11 cellular contexts compared by ENCODE assay signal in the genomic region with DNA sequence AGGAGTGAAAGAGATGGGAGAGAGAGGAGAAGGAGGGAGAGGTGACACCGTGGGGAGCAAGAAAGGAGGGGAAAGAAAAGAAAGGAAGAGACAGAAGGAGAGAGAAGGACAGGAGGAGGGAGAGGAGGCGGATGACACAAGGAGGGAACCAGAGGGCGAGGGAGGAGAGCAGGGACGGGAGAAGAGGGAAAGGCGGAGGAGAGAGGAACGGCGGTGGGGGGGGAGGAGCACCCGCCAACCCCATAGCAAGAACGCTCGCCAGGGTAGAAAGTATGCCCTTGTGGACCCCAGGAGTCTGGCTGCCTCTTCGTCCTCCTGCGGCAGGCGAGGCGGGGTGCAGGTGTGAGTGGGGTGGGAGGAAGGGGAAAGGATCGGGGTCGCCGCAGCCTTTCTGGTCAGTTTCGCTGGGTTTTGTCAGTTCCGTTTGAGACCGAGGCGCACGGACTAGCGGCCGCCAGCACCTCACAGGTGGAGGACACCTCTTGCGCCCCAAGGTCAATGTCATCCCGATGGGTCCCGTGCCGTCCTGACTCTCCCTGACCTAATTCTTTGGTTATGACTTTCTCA. TPM values are rescaled to one million over a fixed set of nuclear protein-coding genes. Genes with fewer than 3 reads are reported as not detected.
DNase-seq lines count a peak whose midpoint lies in the region; ATAC-seq and TF ChIP-seq lines count a peak whose summit lies in the region.
"Had no signal": no experiment of that assay in that cellular context is flagged by ENCODE, and none has a peak within 500 bp of the region (broad histone marks: within the 10 kb centered on the region; RNA-seq: fewer than 3 reads in every experiment).

No MANE protein-coding gene starts in this region.

- POLR2A ChIA-PET in HEK293T (lab: Yijun Ruan, JAX), result no interaction called here

- no peaks in the 10 kb centered on the region for H3K9me3 Mint-ChIP-seq in chondrocyte (ENCODE audit: low read depth)

- H3K36me3 ChIP-seq in BLaER1, result no peaks in the 10 kb centered on the region
- no peaks in the 10 kb centered on the region for H3K36me3 ChIP-seq in iPS-15b (ENCODE audit: control insufficient read depth, insufficient read depth, low read length)

- no peak overlapping the region for H3K27ac Mint-ChIP-seq in chondrocyte (ENCODE audit: unreplicated experiment)

- peaks cover 72% of the 10 kb centered on the region for H4K20me1 ChIP-seq in BLaER1

- no peak for ATAC-seq in esophagus mucosa

- peak overlapping the region; percentile 37 for H3K4me2 ChIP-seq in BLaER1

- TF ChIP-seq CTCF in chondrocyte (IDR thresholded peaks at IDR 0.05), result no peak

- H3K4me1 ChIP-seq in BLaER1, result peaks cover 23% of the 10 kb centered on the region; the same call in 1 of the 2 replicates
- H3K4me1 ChIP-seq in iPS-15b (ENCODE audit: control insufficient read depth, insufficient read depth, low read length), result peaks cover 17% of the 10 kb centered on the region

- H3K27me3 ChIP-seq in BLaER1 (peaks cover 85% of the 10 kb centered on the region), iPS-15b (ENCODE audit: control insufficient read depth, insufficient read depth, low read length) (peaks cover 76% of the 10 kb centered on the region)

- CTCF ChIA-PET in HEK293T (lab: Yijun Ruan, JAX), result no interaction called here

- peaks cover 9% of the 10 kb centered on the region for H3K4me1 Mint-ChIP-seq in chondrocyte (ENCODE audit: low read depth)

- H3K4me3 ChIP-seq in BLaER1 (no peak overlapping the region), iPS-15b (ENCODE audit: low read depth, low read length) (peak overlapping the region; percentile 53)

- H3K27ac ChIP-seq in BLaER1, result no peak overlapping the region

- H3K9me3 ChIP-seq in BLaER1 (peaks cover 12% of the 10 kb centered on the region; the same call in 1 of the 2 replicates), iPS-15b (ENCODE audit: control insufficient read depth, insufficient read depth, low read length) (no peaks in the 10 kb centered on the region)

- DNase-seq in ELF-1 (ENCODE audit: low read depth, low spot score) (peak; percentile 46), NCI-H774 (lab: John Stamatoyannopoulos, UW) (peak; percentile 49), HEK293T (ENCODE audit: extremely low spot score) (no peak), SKM-1 treated with dmso at 0.1 percent for 144 hours (lab: John Stamatoyannopoulos, UW; ENCODE audit: unreplicated experiment) (no peak), chondrocyte (ENCODE audit: low spot score) (no peak)
- DNase-seq: kidney, T-helper 1 cell had no signal

- H3K4me3 Mint-ChIP-seq in chondrocyte (ENCODE audit: unreplicated experiment), result no peak overlapping the region

- H3K36me3 Mint-ChIP-seq in chondrocyte (ENCODE audit: low read depth), result no peaks in the 10 kb centered on the region

- H3K9ac ChIP-seq in BLaER1 (no peak overlapping the region), iPS-15b (ENCODE audit: low read depth, low read length) (no peak overlapping the region)

- peaks cover 69% of the 10 kb centered on the region for H3K27me3 Mint-ChIP-seq in chondrocyte (ENCODE audit: low read depth)

TF ChIP-seq in HEK293T, 16 proteins besides CTCF, POLR2A, EP300 and RAD21:
- TF ChIP-seq BHLHE40 (IDR thresholded peaks at IDR 0.05; ENCODE audit: borderline replicate concordance) (no peak), ELF4 (IDR thresholded peaks at IDR 0.05) (no peak), HDGF (IDR thresholded peaks at IDR 0.05; ENCODE audit: borderline replicate concordance) (no peak), TARDBP (IDR thresholded peaks at IDR 0.05) (no peak), FOXA1 (IDR thresholded peaks at IDR 0.05) (no peak)

RNA-seq across cellular contexts. Expression of a gene that starts 4.4 kb away (rescaled TPM):
- total RNA-seq in esophagus mucosa, result not detected
- not detected in 3 replicates for total RNA-seq in chondrocyte
- total RNA-seq: kidney, renal cortical epithelial cell had no signal

Comparison
In these comparisons a context has a peak if more than half of its experiments do, and no peak if none do; other contexts are left out.
1. DNase-seq: peak in ELF-1 (single experiment) and NCI-H774 (single experiment); none in HEK293T (single experiment), SKM-1 treated with dmso at 0.1 percent for 144 hours (single experiment) and chondrocyte (single experiment).